ENCODE assay signal across 35 cellular contexts in genomic region chr3:135328036-135328435, GRCh38.
"Had no signal": no experiment of that assay in that cellular context is flagged by ENCODE, and none has a peak within 500 bp of the region (broad histone marks: within the 10 kb centered on the region; RNA-seq: fewer than 3 reads in every experiment).

No MANE protein-coding gene starts in this region.

- H3K4me3 ChIP-seq: MG63 had no signal

- H3K27ac ChIP-seq: KMS-11 had no signal

- H3K9me3 ChIP-seq: MG63 had no signal

- H3K36me3 ChIP-seq: MG63 had no signal

- H3K27me3 ChIP-seq: MG63 had no signal

- H3K4me2 ChIP-seq: KMS-11 had no signal

- DNase-seq: Karpas-422, Kasumi-1, MG63, MM.1S, MV-4-11, NCI-H1048, NCI-H1092, NCI-H1092 treated with DMSO at 0.1 percent for 48 hours, NCI-H1105, NCI-H1105 treated with DMSO at 0.1 percent for 48 hours, NCI-H1417, NCI-H1417 treated with DMSO at 0.1 percent for 48 hours, NCI-H1436, NCI-H1436 treated with DMSO at 0.1 percent for 48 hours, NCI-H146, NCI-H1694, NCI-H1694 treated with DMSO at 0.1 percent for 48 hours, NCI-H187, NCI-H187 treated with DMSO at 0.1 percent for 48 hours, NCI-H1930, NCI-H2029, NCI-H2029 treated with DMSO at 0.1 percent for 48 hours, NCI-H2081, NCI-H2081 treated with DMSO at 0.1 percent for 48 hours, NCI-H2107, NCI-H2171, NCI-H2171 treated with DMSO at 0.1 percent for 48 hours, NCI-H2227 treated with DMSO at 0.1 percent for 48 hours, NCI-H226, NCI-H345, NCI-H446, NCI-H446 treated with DMSO at 0.1 percent for 48 hours, NCI-H510A, NCI-H510A treated with DMSO at 0.1 percent for 48 hours had no signal

- H3K9ac ChIP-seq: KMS-11 had no signal
